In the genomic region with DNA sequence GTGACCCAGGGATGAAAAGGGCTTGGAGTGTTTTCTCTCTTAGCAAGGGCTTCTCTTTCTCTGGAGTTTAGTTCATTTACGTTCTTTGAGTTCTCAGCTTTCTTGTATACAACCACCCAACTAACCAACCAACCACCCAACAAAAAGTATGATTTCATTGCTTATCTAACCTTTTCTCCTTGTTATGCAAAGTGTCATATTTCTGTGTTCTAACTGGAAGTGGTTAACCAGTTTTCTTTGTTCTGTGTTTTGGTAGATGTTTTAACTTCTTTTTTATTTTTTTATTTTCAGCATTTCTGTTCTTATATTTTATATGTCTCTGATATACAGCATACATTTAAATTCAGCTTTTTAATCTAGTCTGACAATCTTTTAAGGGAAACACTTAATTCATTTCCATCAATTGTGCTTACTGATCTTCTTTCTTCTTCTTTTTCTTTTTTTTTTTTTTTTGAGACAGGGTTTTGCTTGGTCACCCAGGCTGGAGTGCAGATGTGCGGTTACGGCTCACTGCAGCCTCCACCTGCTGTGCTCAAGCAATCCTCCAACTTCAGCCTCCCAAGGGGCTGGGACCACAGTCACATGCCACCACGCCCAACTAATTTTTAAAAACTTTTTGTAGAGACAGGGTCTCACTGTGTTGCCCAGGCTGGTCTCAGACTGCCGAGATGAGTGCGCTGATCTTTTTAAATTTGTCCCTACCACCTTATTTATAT, we compare ENCODE assay signal across 16 cellular contexts. TPM values are rescaled to one million over a fixed set of nuclear protein-coding genes. Genes with fewer than 3 reads are reported as not detected.
DNase-seq lines count a peak whose midpoint lies in the region; ATAC-seq, FAIRE-seq and TF ChIP-seq lines count a peak whose summit lies in the region.
"Had no signal": no experiment of that assay in that cellular context is flagged by ENCODE, and none has a peak within 500 bp of the region (broad histone marks: within the 10 kb centered on the region; RNA-seq: fewer than 3 reads in every experiment).

No MANE protein-coding gene starts in this region.

- H3K27ac Mint-ChIP-seq in CD4-positive, alpha-beta T cell: peak overlapping the region; percentile 65
- peak overlapping the region; percentile 42 for H3K27ac Mint-ChIP-seq in T-helper 2 cell treated with Interferon-gamma antibody and Interleukin-4, amounts not matched to agents 5 μg/mL and 100 μg/mL, for 36 hours
- peak overlapping the region; percentile 72 to 90 (median 80) for H3K27ac Mint-ChIP-seq in immature natural killer cell

- no peaks in the 10 kb centered on the region for H3K27me3 ChIP-seq in CD4-positive, alpha-beta T cell (ENCODE audit: control insufficient read depth, insufficient read depth, low read length)
- H3K27me3 ChIP-seq: colonic mucosa, stomach had no signal

- peaks cover 67% of the 10 kb centered on the region for H3K4me1 Mint-ChIP-seq in CD4-positive, alpha-beta T cell (ENCODE audit: low read depth)
- peaks cover 17% of the 10 kb centered on the region for H3K4me1 Mint-ChIP-seq in T-helper 2 cell treated with Interferon-gamma antibody and Interleukin-4, amounts not matched to agents 5 μg/mL and 100 μg/mL, for 36 hours (ENCODE audit: low read depth)
- peaks cover 44 to 62% of the 10 kb centered on the region in 2 donors for H3K4me1 Mint-ChIP-seq in immature natural killer cell

- POLR2A ChIA-PET in CD4-positive, alpha-beta T cell (lab: Charles Lee): interaction anchor here (2.1 kb wide), 1 partner anchor 31 kb away, joined by 8 read pairs; no protein-coding TSS in a partner anchor

- peak; percentile 85 for ATAC-seq in CD4-positive, alpha-beta T cell (ENCODE audit: poor library complexity)
- ATAC-seq: mucosa of descending colon had no signal

- no peak overlapping the region for H3K27ac ChIP-seq in CD4-positive, alpha-beta T cell (ENCODE audit: low read depth, low read length)
- H3K27ac ChIP-seq: colonic mucosa, epithelial cell of prostate, stomach had no signal

- no peaks in the 10 kb centered on the region for H3K9me3 ChIP-seq in CD4-positive, alpha-beta T cell (ENCODE audit: control insufficient read depth, low read length)
- H3K9me3 ChIP-seq: colonic mucosa, SK-N-SH had no signal

- no peaks in the 10 kb centered on the region for H3K27me3 Mint-ChIP-seq in CD4-positive, alpha-beta T cell
- H3K27me3 Mint-ChIP-seq in T-helper 2 cell treated with Interferon-gamma antibody and Interleukin-4, amounts not matched to agents 5 μg/mL and 100 μg/mL, for 36 hours (ENCODE audit: low read depth): no peaks in the 10 kb centered on the region
- peaks cover 0 to 6% (median 0%) of the 10 kb centered on the region in 3 donors for H3K27me3 Mint-ChIP-seq in immature natural killer cell (ENCODE audit: low read depth in 3 of 3)

- in situ Hi-C loops in GM13977 (cut with MboI; ENCODE audit: low pct_unique_long_range_greater_than_20kb, low sequenced_read_pairs, unreplicated experiment): no loop called here

- peak overlapping the region; percentile 2 for H3K4me3 Mint-ChIP-seq in CD4-positive, alpha-beta T cell
- H3K4me3 Mint-ChIP-seq in T-helper 2 cell treated with Interferon-gamma antibody and Interleukin-4, amounts not matched to agents 5 μg/mL and 100 μg/mL, for 36 hours: no peak overlapping the region
- peak overlapping the region; percentile 39 to 75 (median 63) for H3K4me3 Mint-ChIP-seq in immature natural killer cell

- H3K36me3 Mint-ChIP-seq in CD4-positive, alpha-beta T cell (ENCODE audit: low read depth): peaks cover 24% of the 10 kb centered on the region
- peaks cover 22% of the 10 kb centered on the region for H3K36me3 Mint-ChIP-seq in T-helper 2 cell treated with Interferon-gamma antibody and Interleukin-4, amounts not matched to agents 5 μg/mL and 100 μg/mL, for 36 hours (ENCODE audit: low read depth)
- peaks cover 0 to 7% (median 3%) of the 10 kb centered on the region in 3 donors for H3K36me3 Mint-ChIP-seq in immature natural killer cell

- FAIRE-seq in GM12892 (lab: Jason Lieb, UNC): peak; percentile 69

- TF ChIP-seq POLR2A in GM12892 (IDR thresholded peaks at IDR 0.05; ENCODE audit: low read depth, low read length): no peak

- DNase-seq in CD4-positive, alpha-beta T cell: no peak
- DNase-seq in GM12892 (ENCODE audit: insufficient read length) (no peak), immature natural killer cell (peak; percentile 31 to 46 (median 43)), GDM1 (lab: John Stamatoyannopoulos, UW) (no peak), NCI-H1092 (lab: John Stamatoyannopoulos, UW) (no peak), NCI-H524 treated with DMSO at 0.1 percent for 48 hours (lab: John Stamatoyannopoulos, UW) (no peak), GM13977 (ENCODE audit: low spot score) (no peak)
- DNase-seq in T-helper 2 cell treated with Interferon-gamma antibody and Interleukin-4, amounts not matched to agents 5 μg/mL and 100 μg/mL, for 36 hours (ENCODE audit: low spot score): no peak
- DNase-seq: amniotic stem cell, colonic mucosa, Kasumi-1, kidney glomerular epithelial cell, mucosa of descending colon, SK-N-SH, stomach had no signal

- H3K9me3 Mint-ChIP-seq in CD4-positive, alpha-beta T cell: peaks cover 8% of the 10 kb centered on the region
- H3K9me3 Mint-ChIP-seq in T-helper 2 cell treated with Interferon-gamma antibody and Interleukin-4, amounts not matched to agents 5 μg/mL and 100 μg/mL, for 36 hours: peaks cover 25% of the 10 kb centered on the region
- peaks cover 0 to 1% (median 0%) of the 10 kb centered on the region in 6 donors for H3K9me3 Mint-ChIP-seq in immature natural killer cell

- intact Hi-C loops in CD4-positive, alpha-beta T cell (cut with DNase I, micrococcal nuclease): no loop called here

- TF ChIP-seq CTCF in CD4-positive, alpha-beta T cell (IDR thresholded peaks at IDR 0.05): no peak
- no peak for TF ChIP-seq CTCF in GM13977 (IDR thresholded peaks at IDR 0.05; ENCODE audit: extremely low read depth, insufficient read depth, missing control alignments)

- CTCF ChIA-PET in CD4-positive, alpha-beta T cell (lab: Charles Lee): interaction anchor here (0.7 kb wide), 1 partner anchor 12 kb away, joined by 3 read pairs; no protein-coding TSS in a partner anchor

RNA-seq across cellular contexts. Expression of a gene that starts 29.6 kb away (rescaled TPM):
- 1 to 10 TPM; 6.8 to 7.7 TPM for total RNA-seq in CD4-positive, alpha-beta T cell
- polyA plus RNA-seq in GM12892 (2012; ENCODE audit: missing spikeins): 11.7 TPM
- polyA plus RNA-seq in immature natural killer cell: 1 to 10 TPM in 2 of 3 donors, under 1 TPM in 1; 0.06 to 2.8 (median 2.3) TPM

Comparison
In these comparisons a context has a peak if more than half of its experiments do, and no peak if none do; other contexts are left out.
1. DNase-seq: peak in immature natural killer cell (3 of 3); none in CD4-positive, alpha-beta T cell (0 of 10), GM12892 (single experiment), T-helper 2 cell treated with Interferon-gamma antibody and Interleukin-4, amounts not matched to agents 5 μg/mL and 100 μg/mL, for 36 hours (single experiment), GDM1 (single experiment), NCI-H1092 (single experiment), NCI-H524 treated with DMSO at 0.1 percent for 48 hours (single experiment) and GM13977 (single experiment).
2. Peak in every context shown above with its lines, with median percentiles within 50 percentile points of each other: H3K27ac Mint-ChIP-seq.